Comparison of ENCODE assay signal across 8 cellular contexts in the genomic region with DNA sequence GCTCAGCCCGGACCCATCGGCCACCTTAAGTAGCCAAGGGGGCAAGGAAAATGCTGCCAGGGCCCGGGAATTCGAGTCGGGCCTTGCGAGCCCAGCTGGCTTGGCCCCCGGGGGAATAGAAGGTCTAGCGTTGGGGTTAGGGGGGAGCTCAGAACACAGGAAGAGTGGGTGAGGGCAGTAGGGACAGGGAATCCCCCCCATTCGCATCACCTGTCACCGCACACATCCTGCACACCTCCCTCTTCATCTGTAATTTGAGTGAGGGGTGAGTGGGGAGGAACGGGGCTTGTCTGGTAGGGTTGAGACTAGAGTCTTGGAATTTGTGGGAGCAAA. TPM values are rescaled to one million over a fixed set of nuclear protein-coding genes. Genes with fewer than 3 reads are reported as not detected.
DNase-seq lines count a peak whose midpoint lies in the region; ATAC-seq and TF ChIP-seq lines count a peak whose summit lies in the region.

No MANE protein-coding gene starts in this region.

- H3K9me2 ChIP-seq in HCT116 (ENCODE audit: insufficient read depth) = no peaks in the 10 kb centered on the region

- peaks cover 9 to 18% of the 10 kb centered on the region in 2 experiments; a peak in 3 of 4 replicates for H3K4me1 ChIP-seq in HCT116 (ENCODE audit: control insufficient read depth in 1 of 2, insufficient read depth in 2 of 2, low read length in 2 of 2)
- peaks cover 5 to 6% of the 10 kb centered on the region in 2 donors for H3K4me1 ChIP-seq in lung (ENCODE audit: control insufficient read depth in 2 of 2, insufficient read depth in 2 of 2, low read length in 2 of 2)
- H3K4me1 ChIP-seq in upper lobe of left lung = peaks cover 26 to 36% (median 28%) of the 10 kb centered on the region in 4 donors

- no peak for TF ChIP-seq EP300 in upper lobe of left lung (IDR thresholded peaks at IDR 0.05)

- H3K36me3 ChIP-seq in HCT116 (ENCODE audit: control insufficient read depth in 1 of 2, insufficient read depth in 2 of 2, low read length in 2 of 2) (no peaks in the 10 kb centered on the region), lung (ENCODE audit: control insufficient read depth in 2 of 2, insufficient read depth in 2 of 2, low read length in 2 of 2) (no peaks in the 10 kb centered on the region), upper lobe of left lung (peaks cover 0 to 3% (median 0%) of the 10 kb centered on the region in 4 donors)

- RAD21 ChIA-PET in HCT116 (lab: Charles Lee; ENCODE audit: low non-redundant PET in 1 of 2, low total read pairs in 2 of 2, uncharacterized antibody in 2 of 2, unreplicated experiment in 2 of 2) = interaction anchor here (1.1 to 2.0 kb wide), 2 partner anchors 112 to 223 kb away, joined by 3 to 8 read pairs (median 5); no protein-coding TSS in a partner anchor

- H3K27me3 ChIP-seq in HCT116 (ENCODE audit: insufficient read depth, low read length) = peaks cover 51% of the 10 kb centered on the region
- no peaks in the 10 kb centered on the region for H3K27me3 ChIP-seq in lung (ENCODE audit: control insufficient read depth, insufficient read depth)
- H3K27me3 ChIP-seq in upper lobe of left lung = no peaks in the 10 kb centered on the region

- ATAC-seq in HCT116 (peak; percentile 18; the same call in 1 of the 2 replicates), lung (ENCODE audit: insufficient read depth, low FRiP score) (no peak), upper lobe of left lung (ENCODE audit: low FRiP score in 2 of 2) (no peak), GM21360 (IDR thresholded peaks at IDR 0.05; ENCODE audit: unreplicated experiment) (no peak)

- no peak for DNase-seq in HCT116 (ENCODE audit: low read depth, low spot score)
- no peak for DNase-seq in astrocyte of the cerebellum (ENCODE audit: low read depth)
- no peak for DNase-seq in lung (ENCODE audit: low spot score)
- DNase-seq in upper lobe of left lung = no peak
- DNase-seq in HEK293T (ENCODE audit: extremely low spot score) = no peak
- no peak for DNase-seq in UCSD-AML1 (lab: John Stamatoyannopoulos, UW; ENCODE audit: unreplicated experiment)

- H2AFZ ChIP-seq in HCT116 (ENCODE audit: low read depth, low read length, poor library complexity, severe bottlenecking) = peak overlapping the region; percentile 96

- in situ Hi-C loops in astrocyte of the cerebellum (cut with HindIII; ENCODE audit: low sequenced_read_pairs) = no loop called here

- no TSS peak for BruUV-seq in HCT116 (replicated peaks; lab: Mats Ljungman, UMichigan)

- 1% methylated on average over 10 to 11 of the region's 11 CpGs for WGBS in lung, 2 donors
- 0 to 1% methylated on average over 9 to 11 of the region's 11 CpGs for WGBS in upper lobe of left lung, 2 donors

- no peak for TF ChIP-seq CTCF in 22Rv1 (IDR thresholded peaks at IDR 0.05)
- TF ChIP-seq CTCF in HCT116 (IDR thresholded peaks at IDR 0.05 in 2 of 3, conservative IDR thresholded peaks at IDR 0.05 in 1 of 3; ENCODE audit: borderline replicate concordance in 1 of 3, insufficient read depth in 1 of 3, low read depth in 2 of 3, low read length in 2 of 3) = no peak
- no peak for TF ChIP-seq CTCF in astrocyte of the cerebellum (IDR thresholded peaks at IDR 0.05; ENCODE audit: low read depth, low read length, missing control alignments)
- TF ChIP-seq CTCF in lung (IDR thresholded peaks at IDR 0.05; ENCODE audit: control extremely low read depth, extremely low read depth) = no peak
- TF ChIP-seq CTCF in upper lobe of left lung (IDR thresholded peaks at IDR 0.05) = no peak

- intact Hi-C loops in HCT116 (cut with micrococcal nuclease) = loop anchor here (2.0 kb wide), 1 partner anchor 60 kb away; no protein-coding TSS in a partner anchor

- H3K4me3 ChIP-seq in HCT116 (replicated peaks in 1 of 2; ENCODE audit: low read depth in 1 of 2, low read length in 2 of 2) (peak overlapping the region; percentile 44 to 62), astrocyte of the cerebellum (ENCODE audit: low read depth, low read length) (peak overlapping the region; percentile 62), lung (peak overlapping the region; percentile 41), upper lobe of left lung (peak overlapping the region; percentile 40 to 94 (median 74))

- POLR2A ChIA-PET in HCT116 (lab: Charles Lee) (interaction anchor here (1.0 kb wide), 1 partner anchor 222 kb away, joined by 3 read pairs; no protein-coding TSS in a partner anchor), HEK293T (lab: Yijun Ruan, JAX) (interaction anchor here (0.7 to 1.5 kb wide), 9 partner anchors 8 to 281 kb away, joined by 3 to 5 read pairs (median 3); no protein-coding TSS in a partner anchor)

- peak overlapping the region; percentile 75 for H3K4me2 ChIP-seq in HCT116 (ENCODE audit: low read length)

- TF ChIP-seq POLR2A in HCT116 (IDR thresholded peaks at IDR 0.05; ENCODE audit: borderline replicate concordance, extremely low read depth, insufficient read depth, insufficient read length) (no peak), upper lobe of left lung (IDR thresholded peaks at IDR 0.05) (no peak)

- H3K27ac ChIP-seq in 22Rv1 (peak overlapping the region; percentile 82), HCT116 (ENCODE audit: low read depth, low read length) (no peak overlapping the region), lung (ENCODE audit: low read depth in 1 of 2, low read length in 1 of 2) (peak overlapping the region; percentile 84 to 94), upper lobe of left lung (peak overlapping the region; percentile 88 to 97 (median 90))

- TF ChIP-seq RAD21 in HCT116 (IDR thresholded peaks at IDR 0.05; ENCODE audit: low read depth) = no peak

- no peaks in the 10 kb centered on the region for H3K9me3 ChIP-seq in HCT116 (ENCODE audit: control insufficient read depth in 1 of 2, insufficient read depth in 1 of 2, low read depth in 1 of 2, low read length in 2 of 2)
- no peaks in the 10 kb centered on the region for H3K9me3 ChIP-seq in lung (ENCODE audit: control insufficient read depth in 2 of 2, insufficient read depth in 1 of 2, low read length in 1 of 2)
- H3K9me3 ChIP-seq in upper lobe of left lung = no peaks in the 10 kb centered on the region

- no peak overlapping the region for H3K9ac ChIP-seq in HCT116 (ENCODE audit: low read length)

- CTCF ChIA-PET in HCT116 (lab: Charles Lee) (interaction anchor here (0.6 to 4.5 kb wide), 29 partner anchors 11 to 1004 kb away, joined by 3 to 73 read pairs (median 3); no protein-coding TSS in a partner anchor), HEK293T (lab: Yijun Ruan, JAX) (interaction anchor here (0.7 to 4.0 kb wide), 13 partner anchors 9 to 963 kb away, joined by 3 to 45 read pairs (median 4); no protein-coding TSS in a partner anchor)

- H4K20me1 ChIP-seq in HCT116 (ENCODE audit: insufficient read depth) = no peaks in the 10 kb centered on the region

- no peaks in the 10 kb centered on the region for H3K79me2 ChIP-seq in HCT116 (ENCODE audit: insufficient read depth, low read length)

TF ChIP-seq in HCT116, 20 proteins besides CTCF, POLR2A, EP300 and RAD21 (continues in another document):
- TF ChIP-seq YY1 (IDR thresholded peaks at IDR 0.05; ENCODE audit: extremely low read depth, insufficient replicate concordance, low read depth, low read length) = no peak

TF ChIP-seq in HEK293T, 16 proteins besides CTCF, POLR2A, EP300 and RAD21:
- TF ChIP-seq LEF1 (IDR thresholded peaks at IDR 0.05; ENCODE audit: borderline replicate concordance) (no peak), ZNF384 (IDR thresholded peaks at IDR 0.05) (no peak)

RNA-seq across cellular contexts. Expression of a gene that starts 0.4 kb away (rescaled TPM):
- 0.89 TPM for total RNA-seq in HCT116 (2021; ENCODE audit: unreplicated experiment)
- 0.34 and 0.44 TPM in 2 replicates for polyA plus RNA-seq in HCT116 (2012)
- 100 to 1,000 TPM in 1 of 2 donors, 10 to 100 TPM in 1; 37.7 to 118 TPM for total RNA-seq in lung
- polyA plus RNA-seq in lung = 10 to 100 TPM; 13.2 to 27.6 TPM
- total RNA-seq in upper lobe of left lung = 100 to 1,000 TPM in 3 of 6 donors, 10 to 100 TPM in 3; 77.5 to 150 (median 101) TPM

Comparison
In these comparisons a context has a peak if more than half of its experiments do, and no peak if none do; other contexts are left out.
1. RNA of a gene that starts 0.4 kb away (total RNA-seq): 37.7 to 118 TPM in lung and 77.5 to 150 TPM in upper lobe of left lung; 0.89 TPM in HCT116 (single experiment); every median in the first group is over 10 times any median in the second.
2. Peak in every context shown above with its lines, with median percentiles within 50 percentile points of each other: H3K4me3 ChIP-seq.